In the genomic region with DNA sequence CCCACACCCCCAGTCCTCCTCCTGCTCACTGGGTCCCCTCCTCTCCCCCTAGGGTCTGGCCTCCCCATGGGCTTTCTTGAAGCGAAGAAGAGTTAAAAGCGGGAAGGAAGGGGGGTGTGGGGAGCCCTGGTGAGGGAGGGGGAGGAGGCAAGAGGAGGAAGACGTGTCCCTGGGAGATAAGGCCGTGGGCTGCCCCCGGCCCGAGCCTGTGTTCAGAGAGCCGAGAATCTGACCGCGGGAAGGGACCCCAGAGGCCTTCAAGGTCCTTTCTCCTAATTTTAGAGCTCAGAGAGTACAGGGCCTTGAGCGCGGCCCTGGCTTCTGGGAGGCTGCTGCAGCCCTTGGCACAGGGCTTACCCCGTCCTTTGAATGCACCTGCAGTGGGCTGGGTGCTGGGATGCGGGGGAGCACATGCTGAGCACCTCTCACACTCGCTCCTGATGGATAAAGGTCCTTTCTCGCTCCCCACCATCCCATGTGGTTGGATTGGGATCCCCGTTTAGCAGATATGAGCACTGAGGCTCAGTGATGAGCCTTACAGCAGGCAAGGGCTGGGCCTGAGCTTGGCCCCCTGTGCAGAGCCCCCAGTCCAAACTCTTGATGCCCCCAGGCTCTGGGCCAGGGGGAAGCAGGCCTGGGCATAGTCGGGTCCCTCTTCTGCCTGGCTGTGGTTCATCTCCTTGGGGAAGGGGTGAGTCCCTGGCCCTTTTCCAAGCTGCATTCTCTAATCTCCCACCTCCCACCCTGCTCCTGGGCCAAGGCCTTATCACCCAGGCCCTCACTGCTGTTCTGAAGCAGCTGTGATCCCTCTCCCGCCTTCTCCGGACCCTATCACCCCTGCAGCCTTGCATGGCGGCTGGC, we compare ENCODE assay signal across 16 cellular contexts. TPM values are rescaled to one million over a fixed set of nuclear protein-coding genes. Genes with fewer than 3 reads are reported as not detected.
"Had no signal": no experiment of that assay in that cellular context is flagged by ENCODE, and none has a peak within 500 bp of the region (broad histone marks: within the 10 kb centered on the region; RNA-seq: fewer than 3 reads in every experiment).

No MANE protein-coding gene starts in this region.

- H3K4me3 ChIP-seq: esophagus muscularis mucosa, heart right ventricle, left ventricle myocardium inferior, transverse colon had no signal

- H3K27ac ChIP-seq: esophagus muscularis mucosa, heart right ventricle, left ventricle myocardium inferior, transverse colon had no signal

- DNase-seq: activated CD4-positive, alpha-beta T cell treated with anti-CD3 and anti-CD28 coated beads, Interleukin-2, amount 50 U/mL, for 4 hours; activated gamma-delta T cell treated with Interleukin-2 at 50 U/mL for 16 hours; effector CD8-positive, alpha-beta T cell; heart right ventricle; immature natural killer cell; kidney glomerular epithelial cell; left ventricle myocardium inferior; stimulated activated CD4-positive, alpha-beta T cell treated with anti-CD3 and anti-CD28 coated beads, Interleukin-12 subunit alpha, Interleukin-12 subunit beta, amount 100 ng/mL, for 4 hours; stimulated activated CD4-positive, alpha-beta T cell treated with anti-CD3 and anti-CD28 coated beads, Interleukin-2, amount 100 ng/mL, for 24 hours; T1000; transverse colon had no signal

- H3K9me3 ChIP-seq: esophagus muscularis mucosa, heart right ventricle, left ventricle myocardium inferior, transverse colon had no signal

- H3K36me3 ChIP-seq: esophagus muscularis mucosa, heart right ventricle, left ventricle myocardium inferior, transverse colon had no signal

RNA-seq across cellular contexts. Expression of a gene that starts 5.9 kb away (rescaled TPM):
- total RNA-seq: myocyte; omental fat pad; T-helper 1 cell treated with Interleukin-12 subunit alpha and Interleukin-12 subunit beta and Interleukin-4 antibody, amounts not matched to agents 30 ng/mL and 1 ng/mL, for 36 hours had no signal
- polyA plus RNA-seq: neural cell had no signal
